Comparison of ENCODE assay signal across 8 cellular contexts in the genomic region with DNA sequence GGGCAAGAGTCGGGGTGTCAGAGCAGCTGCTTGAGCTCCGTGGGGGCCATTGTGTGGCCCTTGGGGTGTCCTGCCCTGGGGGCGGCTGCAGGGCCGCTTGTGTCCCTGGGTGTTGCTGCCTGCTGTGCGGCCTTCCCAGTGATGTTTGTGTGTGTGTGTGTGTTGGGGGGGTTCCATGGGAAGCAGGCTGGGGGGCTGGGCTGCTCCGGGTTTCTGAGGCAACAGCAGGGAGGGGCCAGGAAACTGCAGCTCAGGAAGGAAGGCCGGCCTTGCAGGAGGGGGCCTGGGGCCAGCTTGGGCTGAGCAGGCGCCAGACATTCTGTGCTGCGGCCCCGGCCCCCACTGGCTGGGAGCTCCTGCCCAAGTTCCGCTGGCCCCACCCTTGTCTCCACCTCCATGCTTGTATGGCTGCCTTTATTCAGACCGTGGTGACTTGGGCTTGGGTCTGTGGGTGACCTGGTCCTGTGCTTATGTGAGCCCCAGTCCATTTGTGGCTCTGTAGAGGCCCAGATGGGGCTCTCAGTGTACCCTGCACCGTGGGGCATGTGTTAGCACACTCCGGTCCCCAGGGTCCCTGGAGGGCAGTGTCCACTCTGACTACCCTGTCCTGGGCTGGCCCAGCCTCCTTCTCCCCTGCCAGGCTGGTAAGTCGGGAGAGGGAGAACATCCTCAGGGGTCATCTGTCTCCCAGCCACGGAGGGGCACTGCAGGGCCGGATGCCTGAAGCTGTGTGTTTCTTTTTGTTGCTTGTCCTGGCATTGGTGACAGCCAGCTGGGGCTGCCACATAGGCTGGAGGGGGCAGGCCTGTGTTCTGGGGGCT. TPM values are rescaled to one million over a fixed set of nuclear protein-coding genes. Genes with fewer than 3 reads are reported as not detected.
A peak's percentile ranks its signal among the peaks of the same experiment; 100 is the strongest.
DNase-seq lines count a peak whose midpoint lies in the region; ATAC-seq and TF ChIP-seq lines count a peak whose summit lies in the region.
"Had no signal": no experiment of that assay in that cellular context is flagged by ENCODE, and none has a peak within 500 bp of the region (broad histone marks: within the 10 kb centered on the region; RNA-seq: fewer than 3 reads in every experiment).

No MANE protein-coding gene starts in this region.

- intact Hi-C loops in Right ventricle myocardium superior (cut with DNase I) (no loop called here), spleen (cut with DNase I; ENCODE audit: low total_unique reads) (no loop called here)

- no peaks in the 10 kb centered on the region for H3K36me3 ChIP-seq in RWPE2 (ENCODE audit: low read depth)
- no peaks in the 10 kb centered on the region for H3K36me3 ChIP-seq in spleen
- no peaks in the 10 kb centered on the region for H3K36me3 ChIP-seq in effector memory CD4-positive, alpha-beta T cell (ENCODE audit: control insufficient read depth, insufficient read depth, low read length)

- peaks cover 5% of the 10 kb centered on the region for H3K36me3 Mint-ChIP-seq in activated T-helper 17 cell treated with anti-CD3 and anti-CD28 coated beads, Interleukin-2, amount 50 U/mL, for 72 hours (ENCODE audit: low read depth)
- H3K36me3 Mint-ChIP-seq in activated T-cell treated with anti-CD3 and anti-CD28 coated beads, Interleukin-2, amount 50 U/mL, for 24 hours (ENCODE audit: low read depth), result no peaks in the 10 kb centered on the region
- H3K36me3 Mint-ChIP-seq: naive B cell had no signal

- no peaks in the 10 kb centered on the region for H3K4me1 ChIP-seq in RWPE2 (ENCODE audit: insufficient read depth, poor library complexity, severe bottlenecking)
- peaks cover 17 to 95% (median 85%) of the 10 kb centered on the region in 6 donors for H3K4me1 ChIP-seq in spleen
- H3K4me1 ChIP-seq in effector memory CD4-positive, alpha-beta T cell (ENCODE audit: control insufficient read depth, insufficient read depth, low read length, poor library complexity, severe bottlenecking), result peaks cover 17% of the 10 kb centered on the region

- peaks cover 4% of the 10 kb centered on the region for H3K4me1 Mint-ChIP-seq in activated T-helper 17 cell treated with anti-CD3 and anti-CD28 coated beads, Interleukin-2, amount 50 U/mL, for 72 hours
- H3K4me1 Mint-ChIP-seq in activated T-cell treated with anti-CD3 and anti-CD28 coated beads, Interleukin-2, amount 50 U/mL, for 24 hours (ENCODE audit: low read depth), result peaks cover 16% of the 10 kb centered on the region

- H3K4me3 Mint-ChIP-seq in activated T-helper 17 cell treated with anti-CD3 and anti-CD28 coated beads, Interleukin-2, amount 50 U/mL, for 72 hours, result no peak overlapping the region
- no peak overlapping the region for H3K4me3 Mint-ChIP-seq in activated T-cell treated with anti-CD3 and anti-CD28 coated beads, Interleukin-2, amount 50 U/mL, for 24 hours

- H3K27me3 Mint-ChIP-seq in activated T-helper 17 cell treated with anti-CD3 and anti-CD28 coated beads, Interleukin-2, amount 50 U/mL, for 72 hours, result peaks cover 11% of the 10 kb centered on the region
- peaks cover 40% of the 10 kb centered on the region for H3K27me3 Mint-ChIP-seq in activated T-cell treated with anti-CD3 and anti-CD28 coated beads, Interleukin-2, amount 50 U/mL, for 24 hours

- WGBS in spleen, 5 donors, result 15 to 29% (median 18%) methylated on average over 11 to 17 of the region's 17 CpGs

- H3K27ac ChIP-seq in RWPE2 (ENCODE audit: poor library complexity, severe bottlenecking), result no peak overlapping the region
- peak overlapping the region; percentile 51 to 91 (median 85) for H3K27ac ChIP-seq in spleen
- no peak overlapping the region for H3K27ac ChIP-seq in effector memory CD4-positive, alpha-beta T cell (ENCODE audit: insufficient read depth, low read length, poor library complexity, severe bottlenecking)

- no peaks in the 10 kb centered on the region for H3K9me3 Mint-ChIP-seq in activated T-helper 17 cell treated with anti-CD3 and anti-CD28 coated beads, Interleukin-2, amount 50 U/mL, for 72 hours
- H3K9me3 Mint-ChIP-seq in activated T-cell treated with anti-CD3 and anti-CD28 coated beads, Interleukin-2, amount 50 U/mL, for 24 hours, result no peaks in the 10 kb centered on the region
- H3K9me3 Mint-ChIP-seq: naive B cell had no signal

- H3K27ac Mint-ChIP-seq in activated T-helper 17 cell treated with anti-CD3 and anti-CD28 coated beads, Interleukin-2, amount 50 U/mL, for 72 hours, result no peak overlapping the region
- H3K27ac Mint-ChIP-seq in activated T-cell treated with anti-CD3 and anti-CD28 coated beads, Interleukin-2, amount 50 U/mL, for 24 hours, result no peak overlapping the region

- peak in 1 of 3 donors; percentile 7 for TF ChIP-seq POLR2A in spleen (IDR thresholded peaks at IDR 0.05)

- TF ChIP-seq CTCF in RWPE2 (IDR thresholded peaks at IDR 0.05; ENCODE audit: poor library complexity, severe bottlenecking), result peak; percentile 59
- peak in 5 of 11 experiments; percentile 14 to 40 (median 32) for TF ChIP-seq CTCF in spleen (IDR thresholded peaks at IDR 0.05 in 8 of 11, conservative IDR thresholded peaks at IDR 0.05 in 3 of 11)

- DNase-seq in H4 (ENCODE audit: low spot score), result peak; percentile 45
- DNase-seq in RWPE2 (ENCODE audit: low spot score), result peak; percentile 84
- peak; percentile 82 for DNase-seq in Right ventricle myocardium superior
- peak; percentile 90 for DNase-seq in spleen
- DNase-seq in effector memory CD4-positive, alpha-beta T cell, result no peak
- no peak for DNase-seq in activated T-cell treated with anti-CD3 and anti-CD28 coated beads, Interleukin-2, amount 50 U/mL, for 24 hours
- DNase-seq: naive B cell had no signal

- H3K27me3 ChIP-seq in RWPE2 (ENCODE audit: insufficient read depth, poor library complexity, severe bottlenecking) (peaks cover 21% of the 10 kb centered on the region), spleen (replicated peaks in 1 of 7) (peaks cover 0 to 83% (median 16%) of the 10 kb centered on the region in 7 donors)
- peaks cover 32% of the 10 kb centered on the region for H3K27me3 ChIP-seq in effector memory CD4-positive, alpha-beta T cell (replicated peaks; ENCODE audit: control insufficient read depth, insufficient read depth, low read length, poor library complexity, severe bottlenecking)

- H3K4me3 ChIP-seq in RWPE2 (ENCODE audit: severe bottlenecking), result no peak overlapping the region
- H3K4me3 ChIP-seq in spleen, result peak overlapping the region in 2 of 8 donors; percentile 0 to 38
- H3K4me3 ChIP-seq in effector memory CD4-positive, alpha-beta T cell (ENCODE audit: insufficient read depth, low read depth, low read length, poor library complexity, severe bottlenecking), result no peak overlapping the region

- H3K9me3 ChIP-seq in RWPE2 (ENCODE audit: severe bottlenecking) (no peaks in the 10 kb centered on the region), spleen (no peaks in the 10 kb centered on the region)
- no peaks in the 10 kb centered on the region for H3K9me3 ChIP-seq in effector memory CD4-positive, alpha-beta T cell (ENCODE audit: control insufficient read depth, low read length)

- ATAC-seq in RWPE2 (ENCODE audit: low read depth) (peak; percentile 10; the same call in 2 of the 3 replicates), Right ventricle myocardium superior (ENCODE audit: poor library complexity) (peak; percentile 18)
- no peak for ATAC-seq in activated T-helper 17 cell treated with anti-CD3 and anti-CD28 coated beads, Interleukin-2, amount 50 U/mL, for 72 hours (replicated peaks)

RNA-seq across cellular contexts. Expression of gene SOX18, which starts 4.6 kb away (rescaled TPM):
- 0.19 TPM in 1 of 2 replicates, not detected in the other for total RNA-seq in H4 (2014; rRNA removed; shearing (Covaris generic))
- total RNA-seq in Right ventricle myocardium superior (34.3 TPM), spleen (10 to 100 TPM; 12.1 to 63.1 (median 42.0) TPM)
- 10 to 100 TPM in 2 of 3 donors, 1 to 10 TPM in 1; 7.3 to 25.5 (median 22.3) TPM for polyA plus RNA-seq in spleen
- total RNA-seq in activated T-helper 17 cell treated with anti-CD3 and anti-CD28 coated beads, Interleukin-2, amount 50 U/mL, for 72 hours, result under 1 TPM; 0.13 to 0.22 TPM

RNA-seq across cellular contexts. Expression of gene TCEA2, which starts 8.9 kb away (rescaled TPM):
- 40.6 and 41.7 TPM in 2 replicates for total RNA-seq in H4 (2014; rRNA removed; shearing (Covaris generic))
- total RNA-seq in Right ventricle myocardium superior, result 34.6 TPM
- total RNA-seq in spleen, result 10 to 100 TPM; 18.6 to 60.8 (median 45.0) TPM
- 10 to 100 TPM; 35.9 to 47.5 (median 41.5) TPM for polyA plus RNA-seq in spleen
- total RNA-seq in activated T-helper 17 cell treated with anti-CD3 and anti-CD28 coated beads, Interleukin-2, amount 50 U/mL, for 72 hours, result 10 to 100 TPM; 52.0 to 79.9 TPM

RNA-seq across cellular contexts. Expression of gene C20orf204, which starts 18.1 kb away (rescaled TPM):
- 0.08 TPM in 1 of 2 replicates, not detected in the other for total RNA-seq in H4 (2014; rRNA removed; shearing (Covaris generic))
- total RNA-seq in Right ventricle myocardium superior (0.38 TPM), spleen (1 to 10 TPM in 5 of 7 donors, under 1 TPM in 2; 0.85 to 3.4 (median 2.0) TPM)
- 1 to 10 TPM; 1.5 to 3.9 (median 1.9) TPM for polyA plus RNA-seq in spleen
- total RNA-seq in activated T-helper 17 cell treated with anti-CD3 and anti-CD28 coated beads, Interleukin-2, amount 50 U/mL, for 72 hours, result 10 to 100 TPM; 12.8 to 21.5 TPM

RNA-seq across cellular contexts. Expression of gene RGS19, which starts 25.3 kb away (rescaled TPM):
- total RNA-seq in H4 (2014; rRNA removed; shearing (Covaris generic)), result 18.5 and 19.8 TPM in 2 replicates
- total RNA-seq in Right ventricle myocardium superior (6.7 TPM), spleen (100 to 1,000 TPM in 4 of 7 donors, 10 to 100 TPM in 3; 91.6 to 186 (median 107) TPM)
- 100 to 1,000 TPM in 1 of 3 donors, 10 to 100 TPM in 2; 80.4 to 125 (median 82.0) TPM for polyA plus RNA-seq in spleen
- 10 to 100 TPM; 38.6 to 49.4 TPM for total RNA-seq in activated T-helper 17 cell treated with anti-CD3 and anti-CD28 coated beads, Interleukin-2, amount 50 U/mL, for 72 hours

RNA-seq across cellular contexts. Expression of gene OPRL1, which starts 25.8 kb away (rescaled TPM):
- total RNA-seq in H4 (2014; rRNA removed; shearing (Covaris generic)), result 0.23 and 0.97 TPM in 2 replicates
- total RNA-seq in Right ventricle myocardium superior (0.75 TPM), spleen (1 to 10 TPM; 3.7 to 7.9 (median 5.1) TPM)
- 1 to 10 TPM; 1.9 to 4.9 (median 2.5) TPM for polyA plus RNA-seq in spleen
- total RNA-seq in activated T-helper 17 cell treated with anti-CD3 and anti-CD28 coated beads, Interleukin-2, amount 50 U/mL, for 72 hours, result under 1 TPM; 0.48 to 0.56 TPM

Comparison
In these comparisons a context has a peak if more than half of its experiments do, and no peak if none do; other contexts are left out.
1. DNase-seq: peak in H4 (single experiment), RWPE2 (single experiment), Right ventricle myocardium superior (single experiment) and spleen (single experiment); none in effector memory CD4-positive, alpha-beta T cell (0 of 3) and activated T-cell treated with anti-CD3 and anti-CD28 coated beads, Interleukin-2, amount 50 U/mL, for 24 hours (single experiment).
2. H3K27ac ChIP-seq: peak in spleen (8 of 8); none in RWPE2 (single experiment) and effector memory CD4-positive, alpha-beta T cell (single experiment).
3. RNA of gene SOX18, which starts 4.6 kb away (total RNA-seq): 12.1 to 63.1 TPM in spleen and 34.3 TPM in Right ventricle myocardium superior (single experiment); 0.13 to 0.22 TPM in activated T-helper 17 cell treated with anti-CD3 and anti-CD28 coated beads, Interleukin-2, amount 50 U/mL, for 72 hours and 0.19 TPM in H4; every median in the first group is over 10 times any median in the second.